13 cellular contexts compared by ENCODE assay signal in genomic region chr9:136565075-136565721, GRCh38. TPM values are rescaled to one million over a fixed set of nuclear protein-coding genes. Genes with fewer than 3 reads are reported as not detected.
DNase-seq lines count a peak whose midpoint lies in the region; ATAC-seq, FAIRE-seq and TF ChIP-seq lines count a peak whose summit lies in the region.
"Had no signal": no experiment of that assay in that cellular context is flagged by ENCODE, and none has a peak within 500 bp of the region (broad histone marks: within the 10 kb centered on the region; RNA-seq: fewer than 3 reads in every experiment).

No MANE protein-coding gene starts in this region.

- H3K4me2 ChIP-seq in HepG2 (ENCODE audit: low read depth, low read length) = no peak overlapping the region
- H3K4me2 ChIP-seq in trophoblast cell (ENCODE audit: low read length) = no peak overlapping the region

- no peaks in the 10 kb centered on the region for H4K20me1 ChIP-seq in HepG2 (ENCODE audit: insufficient read depth, low read length)

- H2AFZ ChIP-seq in HepG2 (ENCODE audit: low read length) = no peak overlapping the region
- no peak overlapping the region for H2AFZ ChIP-seq in trophoblast cell (ENCODE audit: insufficient read depth, low read length, poor library complexity)

- H3K18ac ChIP-seq in trophoblast cell (ENCODE audit: low read length) = no peak overlapping the region

- peak overlapping the region; percentile 61 to 70 for H3K27ac ChIP-seq in liver (ENCODE audit: low read depth in 1 of 2, low read length in 2 of 2)
- no peak overlapping the region for H3K27ac ChIP-seq in HepG2 (ENCODE audit: extremely low read length, insufficient read depth, low read length)
- H3K27ac ChIP-seq in right atrium auricular region = peak overlapping the region; percentile 72 to 78
- H3K27ac ChIP-seq in trophoblast cell (ENCODE audit: low read depth, low read length) = no peak overlapping the region
- H3K27ac ChIP-seq in vagina = peak overlapping the region; percentile 90

- POLR2A ChIA-PET in HepG2 (lab: Yijun Ruan, JAX) = no interaction called here

- no peaks in the 10 kb centered on the region for H3K36me3 ChIP-seq in liver (ENCODE audit: control insufficient read depth in 4 of 4, insufficient read depth in 3 of 4, low read depth in 1 of 4, low read length in 3 of 4)
- H3K36me3 ChIP-seq in HepG2 (replicated peaks in 1 of 2; ENCODE audit: control insufficient read depth in 1 of 2, insufficient read depth in 2 of 2, low read length in 2 of 2) = no peaks in the 10 kb centered on the region
- no peaks in the 10 kb centered on the region for H3K36me3 ChIP-seq in right atrium auricular region
- no peaks in the 10 kb centered on the region for H3K36me3 ChIP-seq in trophoblast cell (ENCODE audit: control insufficient read depth in 1 of 2, insufficient read depth in 2 of 2, low read length in 2 of 2)
- H3K36me3 ChIP-seq in vagina = no peaks in the 10 kb centered on the region

- 77% methylated on average over 30 of the region's 30 CpGs for WGBS in liver
- 47% methylated on average over 20 of the region's 30 CpGs for WGBS in HepG2 (ENCODE audit: low lambda C conversion rate)
- no CpG with 5 or more reads among the region's 30 CpGs for WGBS in trophoblast cell (ENCODE audit: extremely low coverage, insufficient coverage, insufficient read length)

- no peak overlapping the region for H3K9ac ChIP-seq in liver (ENCODE audit: low read depth in 1 of 2, low read length in 2 of 2)
- no peak overlapping the region for H3K9ac ChIP-seq in HepG2 (ENCODE audit: insufficient read depth, low read depth, low read length)
- H3K9ac ChIP-seq in trophoblast cell (ENCODE audit: low read length) = no peak overlapping the region

- no peak overlapping the region for H3K4ac ChIP-seq in trophoblast cell (ENCODE audit: low read depth, low read length)

- H3K79me2 ChIP-seq in HepG2 (ENCODE audit: insufficient read depth, low read length) (no peaks in the 10 kb centered on the region), trophoblast cell (ENCODE audit: control insufficient read depth, insufficient read depth, low read length, poor library complexity) (no peaks in the 10 kb centered on the region)

- H2BK5ac ChIP-seq in trophoblast cell (ENCODE audit: low read depth, low read length, poor library complexity) = no peak overlapping the region

- H3K4me3 ChIP-seq in liver (ENCODE audit: low read depth in 1 of 3, low read length in 3 of 3) (no peak overlapping the region), HepG2 (replicated peaks in 1 of 3; ENCODE audit: insufficient read depth in 1 of 3, low read depth in 2 of 3, low read length in 3 of 3) (no peak overlapping the region), right atrium auricular region (no peak overlapping the region), trophoblast cell (ENCODE audit: low read depth, low read length) (no peak overlapping the region), vagina (no peak overlapping the region)

- TF ChIP-seq EP300 in HepG2 (IDR thresholded peaks at IDR 0.05; ENCODE audit: low read depth in 2 of 2, low read length in 2 of 2) (no peak), HepG2 (CRISPR knock-in tag; IDR thresholded peaks at IDR 0.05; ENCODE audit: borderline replicate concordance) (no peak)

- CTCF ChIA-PET in HepG2 (lab: Yijun Ruan, JAX; ENCODE audit: low intra/inter-chr PET ratio, low total read pairs) = no interaction called here

- TF ChIP-seq CTCF in liver (IDR thresholded peaks at IDR 0.05; ENCODE audit: low read depth, low read length, missing input control) = no peak
- no peak for TF ChIP-seq CTCF in HepG2 (CRISPR knock-in tag; IDR thresholded peaks at IDR 0.05)
- no peak for TF ChIP-seq CTCF in right atrium auricular region (IDR thresholded peaks at IDR 0.05)
- TF ChIP-seq CTCF in vagina (IDR thresholded peaks at IDR 0.05) = no peak

- ATAC-seq in HepG2 = no peak
- ATAC-seq in left colon = no peak
- ATAC-seq in HG03045 (IDR thresholded peaks at IDR 0.05; ENCODE audit: unreplicated experiment) = no peak
- ATAC-seq in activated CD4-positive, CD25-positive, alpha-beta regulatory T cell treated with anti-CD3 and anti-CD28 coated beads, Interleukin-2, amount 50 U/mL, for 24 hours = no peak
- ATAC-seq: PC-3 had no signal

- intact Hi-C loops in HepG2 (cut with micrococcal nuclease; ENCODE audit: unreplicated experiment) = no loop called here
- intact Hi-C loops in vagina (cut with DNase I) = no loop called here
- intact Hi-C loops in left colon (cut with DNase I, micrococcal nuclease) = no loop called here

- FAIRE-seq in HepG2 (lab: Jason Lieb, UNC) = no peak
- FAIRE-seq: A204.1, TTC549 had no signal

- no peak for TF ChIP-seq RAD21 in liver (IDR thresholded peaks at IDR 0.05)
- TF ChIP-seq RAD21 in HepG2 (CRISPR knock-in tag; IDR thresholded peaks at IDR 0.05) = no peak

- H4K8ac ChIP-seq in trophoblast cell (ENCODE audit: low read depth, low read length) = no peak overlapping the region

- H3K4me1 ChIP-seq in liver (ENCODE audit: control insufficient read depth in 4 of 4, insufficient read depth in 4 of 4, low read length in 3 of 4) (peaks cover under 1 to 28% (median 13%) of the 10 kb centered on the region in 4 donors), HepG2 (ENCODE audit: insufficient read depth, low read length) (peaks cover 21% of the 10 kb centered on the region), right atrium auricular region (peaks cover 0 to 79% of the 10 kb centered on the region in 2 donors), trophoblast cell (ENCODE audit: control insufficient read depth in 1 of 2, insufficient read depth in 2 of 2, low read length in 2 of 2) (peaks cover 18 to 20% of the 10 kb centered on the region in 2 experiments), vagina (peaks cover 66% of the 10 kb centered on the region)

- no peak overlapping the region for H3K14ac ChIP-seq in trophoblast cell (ENCODE audit: low read length)

- no TSS peak for BruUV-seq in HepG2 (replicated peaks; lab: Mats Ljungman, UMichigan)

- TF ChIP-seq POLR2A in HepG2 (IDR thresholded peaks at IDR 0.05; ENCODE audit: insufficient read depth in 1 of 2, low read depth in 2 of 2, low read length in 2 of 2) (no peak), vagina (IDR thresholded peaks at IDR 0.05) (no peak)

- peak overlapping the region; percentile 23 for H2AK5ac ChIP-seq in trophoblast cell (ENCODE audit: low read length)

- no peak overlapping the region for H3K23ac ChIP-seq in trophoblast cell (ENCODE audit: low read length)

- in situ Hi-C loops in HepG2 (cut with HindIII; ENCODE audit: extremely low pct_ligation_motif_present, low pct_unique_long_range_greater_than_20kb) = no loop called here

- H3K27me3 ChIP-seq in liver (ENCODE audit: control insufficient read depth in 4 of 4, insufficient read depth in 4 of 4, low read length in 3 of 4) = no peaks in the 10 kb centered on the region
- H3K27me3 ChIP-seq in HepG2 (ENCODE audit: control insufficient read depth in 1 of 2, insufficient read depth in 2 of 2, low read length in 2 of 2) = peaks cover 27 to 64% of the 10 kb centered on the region in 2 experiments
- H3K27me3 ChIP-seq in right atrium auricular region = no peaks in the 10 kb centered on the region
- H3K27me3 ChIP-seq in trophoblast cell (ENCODE audit: insufficient read depth, low read length) = no peaks in the 10 kb centered on the region
- no peaks in the 10 kb centered on the region for H3K27me3 ChIP-seq in vagina

- no peak overlapping the region for H2BK120ac ChIP-seq in trophoblast cell (ENCODE audit: insufficient read depth, low read length, poor library complexity)

- no peak overlapping the region for H2BK12ac ChIP-seq in trophoblast cell (ENCODE audit: low read length)

- no peak overlapping the region for H4K91ac ChIP-seq in trophoblast cell (ENCODE audit: low read depth, low read length)

- H4K12ac ChIP-seq in trophoblast cell (ENCODE audit: low read depth, low read length) = no peak overlapping the region

- H3K79me1 ChIP-seq in trophoblast cell (ENCODE audit: low read length) = peaks cover 10% of the 10 kb centered on the region

- DNase-seq in HepG2 (ENCODE audit: low spot score) = no peak
- no peak for DNase-seq in right atrium auricular region (ENCODE audit: low spot score)
- no peak for DNase-seq in trophoblast cell
- DNase-seq in vagina (ENCODE audit: extremely low spot score in 2 of 2) = no peak
- DNase-seq in left colon = no peak
- DNase-seq: activated CD8-positive, alpha-beta memory T cell treated with anti-CD3 and anti-CD28 coated beads, Interleukin-2, amount 50 U/mL, for 4 hours; PC-3; stimulated activated CD4-positive, alpha-beta T cell treated with anti-CD3 and anti-CD28 coated beads, Interleukin-2, amount 100 ng/mL, for 48 hours had no signal

- no peaks in the 10 kb centered on the region for H3K9me3 ChIP-seq in liver (ENCODE audit: control insufficient read depth in 4 of 4, low read length in 3 of 4)
- H3K9me3 ChIP-seq in HepG2 (ENCODE audit: low read length) = no peaks in the 10 kb centered on the region
- H3K9me3 ChIP-seq in right atrium auricular region = no peaks in the 10 kb centered on the region
- peaks cover 8% of the 10 kb centered on the region for H3K9me3 ChIP-seq in trophoblast cell (ENCODE audit: insufficient read depth, low read depth, low read length)
- no peaks in the 10 kb centered on the region for H3K9me3 ChIP-seq in vagina

RNA-seq across cellular contexts. Expression of gene NOTCH1, which starts 19.4 kb away (rescaled TPM):
- 10 to 100 TPM in 1 of 2 donors, 1 to 10 TPM in 1; 9.4 to 22.3 TPM for total RNA-seq in liver
- 1 to 10 TPM; 2.4 to 7.5 TPM for polyA plus RNA-seq in liver
- 0.22 and 0.35 TPM in 2 replicates for total RNA-seq in HepG2 (2016; rRNA removed; fragmentation: Illumina TruSeq; extraction: Trizol)
- total RNA-seq in HepG2 (2016; cell fraction: cytosol; rRNA removed; fragmentation: Illumina TruSeq; extraction: Trizol; ENCODE audit: low read depth) = 0.18 and 0.20 TPM in 2 replicates
- total RNA-seq in HepG2 (2016; cell fraction: insoluble cytoplasmic fraction; rRNA removed; fragmentation: Illumina TruSeq; extraction: Trizol) = 0.13 and 0.43 TPM in 2 replicates
- 0.17 and 0.28 TPM in 2 replicates for total RNA-seq in HepG2 (2016; cell fraction: membrane; rRNA removed; fragmentation: Illumina TruSeq; extraction: Trizol)
- total RNA-seq in HepG2 (2016; cell fraction: nucleus; rRNA removed; fragmentation: Illumina TruSeq; extraction: Trizol) = 0.69 and 1.3 TPM in 2 replicates
- 0.09 and 0.12 TPM in 2 replicates for polyA plus RNA-seq in HepG2 (2011; rRNA removed)
- 0.04 and 0.11 TPM in 2 replicates for polyA plus RNA-seq in HepG2 (2011; cell fraction: cytosol; rRNA removed)
- polyA plus RNA-seq in HepG2 (2011; cell fraction: nucleus; rRNA removed) = 0.90 and 1.1 TPM in 2 replicates
- polyA plus RNA-seq in HepG2 (2012) = 0.09 and 0.31 TPM in 2 replicates
- polyA plus RNA-seq in HepG2 (2016; cell fraction: cytosol; fragmentation: Illumina TruSeq; extraction: Trizol; ENCODE audit: low read depth) = 0.02 TPM in 2 replicates
- 0.15 and 0.22 TPM in 2 replicates for polyA plus RNA-seq in HepG2 (2016; cell fraction: insoluble cytoplasmic fraction; fragmentation: Illumina TruSeq; extraction: Trizol; ENCODE audit: low read depth)
- polyA plus RNA-seq in HepG2 (2016; cell fraction: membrane; fragmentation: Illumina TruSeq; extraction: Trizol; ENCODE audit: low read depth) = 0.05 and 0.13 TPM in 2 replicates
- 1.3 and 1.9 TPM in 2 replicates for polyA plus RNA-seq in HepG2 (2016; cell fraction: nucleus; fragmentation: Illumina TruSeq; extraction: Trizol; ENCODE audit: insufficient read depth, low read depth)
- 0.54 and 4.7 TPM in 2 replicates for polyA minus RNA-seq in HepG2 (2011; rRNA and poly(A)+ RNA removed; ENCODE audit: low replicate concordance)
- 0.44 and 0.99 TPM in 2 replicates for polyA minus RNA-seq in HepG2 (2011; cell fraction: cytosol; rRNA and poly(A)+ RNA removed)
- polyA minus RNA-seq in HepG2 (2011; cell fraction: nucleus; rRNA and poly(A)+ RNA removed) = 0.64 and 0.75 TPM in 2 replicates
- 10 to 100 TPM; 14.2 to 39.7 TPM for total RNA-seq in right atrium auricular region
- 28.5 and 29.7 TPM in 2 replicates for polyA plus RNA-seq in trophoblast cell (2013)
- total RNA-seq in vagina = 67.0 TPM
- total RNA-seq in left colon = 10 to 100 TPM; 49.5 to 72.2 TPM

Comparison
In these comparisons a context has a peak if more than half of its experiments do, and no peak if none do; other contexts are left out.
1. H3K27ac ChIP-seq: peak in liver (2 of 2), right atrium auricular region (2 of 2) and vagina (single experiment); none in HepG2 (single experiment) and trophoblast cell (single experiment).
2. RNA of gene NOTCH1, which starts 19.4 kb away (total RNA-seq): 49.5 to 72.2 TPM in left colon, 67.0 TPM in vagina (single experiment), 14.2 to 39.7 TPM in right atrium auricular region and 9.4 to 22.3 TPM in liver; 0.13 to 1.3 TPM in HepG2; every median in the first group is over 4 times any median in the second.